ENCODE assay signal across 16 cellular contexts in genomic region chr12:115474525-115475353, GRCh38.
"Had no signal": no experiment of that assay in that cellular context is flagged by ENCODE, and none has a peak within 500 bp of the region (broad histone marks: within the 10 kb centered on the region; RNA-seq: fewer than 3 reads in every experiment).

No MANE protein-coding gene starts in this region.

- H3K36me3 ChIP-seq: left lung, upper lobe of right lung had no signal

- ATAC-seq: left lung; sciatic nerve; stimulated activated effector memory CD8-positive, alpha-beta T cell treated with anti-CD3 and anti-CD28 coated beads, Interleukin-12 subunit alpha, Interleukin-12 subunit beta, amount 100 ng/mL, for 72 hours; upper lobe of right lung; WTC11 had no signal

- H3K4me1 ChIP-seq: left lung, testis, upper lobe of right lung had no signal

- DNase-seq: activated CD4-positive, alpha-beta memory T cell treated with anti-CD3 and anti-CD28 coated beads for 36 hours; activated CD4-positive, alpha-beta T cell treated with anti-CD3 and anti-CD28 coated beads for 4 hours; activated naive CD4-positive, alpha-beta T cell; activated naive CD8-positive, alpha-beta T cell treated with anti-CD3 and anti-CD28 coated beads for 36 hours; activated T-cell treated with anti-CD3 and anti-CD28 coated beads for 4 hours; amniotic stem cell; kidney; left lung; naive B cell; stimulated activated CD4-positive, alpha-beta T cell treated with anti-CD3 and anti-CD28 coated beads, Interleukin-4, amount 100 ng/mL, for 24 hours; testis; upper lobe of right lung had no signal

- H3K9me3 ChIP-seq: left lung, testis, upper lobe of right lung had no signal

- H3K4me3 ChIP-seq: left lung, testis, upper lobe of right lung had no signal

- H3K27me3 ChIP-seq: left lung, testis, upper lobe of right lung had no signal

- H3K27ac ChIP-seq: epithelial cell of prostate, left lung, testis, upper lobe of right lung had no signal
